Comparison of ENCODE assay signal across 23 cellular contexts in genomic region chr18:23842305-23842704, GRCh38.
"Had no signal": no experiment of that assay in that cellular context is flagged by ENCODE, and none has a peak within 500 bp of the region (broad histone marks: within the 10 kb centered on the region; RNA-seq: fewer than 3 reads in every experiment).

No MANE protein-coding gene starts in this region.

- H3K36me3 ChIP-seq: colonic mucosa, gastrocnemius medialis had no signal

- H3K4me3 ChIP-seq: colonic mucosa, coronary artery, dorsolateral prefrontal cortex, esophagus muscularis mucosa, esophagus squamous epithelium, gastrocnemius medialis, gastroesophageal sphincter, heart left ventricle, heart right ventricle had no signal

- H3K27me3 ChIP-seq: colonic mucosa, dorsolateral prefrontal cortex, esophagus muscularis mucosa, esophagus squamous epithelium, foreskin keratinocyte, gastrocnemius medialis, gastroesophageal sphincter, heart left ventricle, heart right ventricle had no signal

- DNase-seq: colonic mucosa; cortex of kidney; dermis blood vessel endothelial cell; dorsolateral prefrontal cortex; effector CD4-positive, alpha-beta T cell; effector CD8-positive, alpha-beta T cell; effector memory CD4-positive, alpha-beta T cell; effector memory CD8-positive, alpha-beta T cell; endodermal cell; erythroblast; esophagus squamous epithelium; foreskin fibroblast; foreskin keratinocyte; foreskin melanocyte; gastrocnemius medialis; head of caudate nucleus; heart left ventricle; heart right ventricle had no signal

- H3K9me3 Mint-ChIP-seq: dendritic cell treated with granulocyte-macrophage colony-stimulating factor and Interleukin-4, amounts not matched to agents 40 ng/mL and 50 ng/mL, for 4 days; effector memory CD8-positive, alpha-beta T cell; endodermal cell had no signal

- H3K9me3 ChIP-seq: colonic mucosa, esophagus muscularis mucosa, esophagus squamous epithelium, gastrocnemius medialis, gastroesophageal sphincter, heart left ventricle, heart right ventricle had no signal

- H3K27ac Mint-ChIP-seq: dendritic cell treated with granulocyte-macrophage colony-stimulating factor and Interleukin-4, amounts not matched to agents 40 ng/mL and 50 ng/mL, for 4 days; effector memory CD8-positive, alpha-beta T cell; endodermal cell had no signal

- H3K27me3 Mint-ChIP-seq: dendritic cell treated with granulocyte-macrophage colony-stimulating factor and Interleukin-4, amounts not matched to agents 40 ng/mL and 50 ng/mL, for 4 days; effector memory CD8-positive, alpha-beta T cell had no signal

- H3K27ac ChIP-seq: colonic mucosa, coronary artery, dorsolateral prefrontal cortex, epithelial cell of prostate, esophagus muscularis mucosa, esophagus squamous epithelium, foreskin keratinocyte, gastrocnemius medialis, gastroesophageal sphincter, heart left ventricle, heart right ventricle had no signal

- H3K4me1 ChIP-seq: colonic mucosa, gastrocnemius medialis, gastroesophageal sphincter had no signal

- H3K4me3 Mint-ChIP-seq: dendritic cell treated with granulocyte-macrophage colony-stimulating factor and Interleukin-4, amounts not matched to agents 40 ng/mL and 50 ng/mL, for 4 days; effector memory CD8-positive, alpha-beta T cell; endodermal cell had no signal
